1 cellular context compared by ENCODE assay signal in genomic region chr3:13688034-13688433, GRCh38.
TF ChIP-seq lines count a peak whose summit lies in the region.

No MANE protein-coding gene starts in this region.

TF ChIP-seq in GM23338, 12 proteins besides CTCF, POLR2A, EP300 and RAD21 (continued from another document):
- TF ChIP-seq REST (IDR thresholded peaks at IDR 0.05; ENCODE audit: unreplicated experiment), result no peak
